In the genomic region with DNA sequence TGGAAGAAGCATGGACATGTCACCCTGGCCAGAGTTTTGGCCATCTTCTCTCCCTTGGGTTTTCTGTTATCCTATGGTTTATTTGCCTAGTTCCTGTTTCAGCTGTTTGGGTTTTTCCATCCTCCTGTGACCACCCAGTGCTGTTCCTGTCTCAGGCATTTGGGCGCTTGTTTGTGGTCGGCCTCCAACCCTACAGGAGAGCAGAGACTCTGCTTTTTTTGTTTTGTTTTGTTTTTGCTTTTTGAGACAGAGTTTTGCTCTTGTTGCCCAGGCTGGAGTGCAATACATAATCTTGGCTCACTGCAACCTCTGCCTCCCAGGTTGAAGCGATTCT, we compare ENCODE assay signal across 1 cellular context.
A peak's percentile ranks its signal among the peaks of the same experiment; 100 is the strongest.
TF ChIP-seq lines count a peak whose summit lies in the region.

No MANE protein-coding gene starts in this region.

TF ChIP-seq in HepG2, 621 proteins besides CTCF, POLR2A, EP300 and RAD21 (continued from another document and continues in another):
- TF ChIP-seq ZNF646 (CRISPR knock-in tag; IDR thresholded peaks at IDR 0.05): no peak
- TF ChIP-seq, protein P1, sequence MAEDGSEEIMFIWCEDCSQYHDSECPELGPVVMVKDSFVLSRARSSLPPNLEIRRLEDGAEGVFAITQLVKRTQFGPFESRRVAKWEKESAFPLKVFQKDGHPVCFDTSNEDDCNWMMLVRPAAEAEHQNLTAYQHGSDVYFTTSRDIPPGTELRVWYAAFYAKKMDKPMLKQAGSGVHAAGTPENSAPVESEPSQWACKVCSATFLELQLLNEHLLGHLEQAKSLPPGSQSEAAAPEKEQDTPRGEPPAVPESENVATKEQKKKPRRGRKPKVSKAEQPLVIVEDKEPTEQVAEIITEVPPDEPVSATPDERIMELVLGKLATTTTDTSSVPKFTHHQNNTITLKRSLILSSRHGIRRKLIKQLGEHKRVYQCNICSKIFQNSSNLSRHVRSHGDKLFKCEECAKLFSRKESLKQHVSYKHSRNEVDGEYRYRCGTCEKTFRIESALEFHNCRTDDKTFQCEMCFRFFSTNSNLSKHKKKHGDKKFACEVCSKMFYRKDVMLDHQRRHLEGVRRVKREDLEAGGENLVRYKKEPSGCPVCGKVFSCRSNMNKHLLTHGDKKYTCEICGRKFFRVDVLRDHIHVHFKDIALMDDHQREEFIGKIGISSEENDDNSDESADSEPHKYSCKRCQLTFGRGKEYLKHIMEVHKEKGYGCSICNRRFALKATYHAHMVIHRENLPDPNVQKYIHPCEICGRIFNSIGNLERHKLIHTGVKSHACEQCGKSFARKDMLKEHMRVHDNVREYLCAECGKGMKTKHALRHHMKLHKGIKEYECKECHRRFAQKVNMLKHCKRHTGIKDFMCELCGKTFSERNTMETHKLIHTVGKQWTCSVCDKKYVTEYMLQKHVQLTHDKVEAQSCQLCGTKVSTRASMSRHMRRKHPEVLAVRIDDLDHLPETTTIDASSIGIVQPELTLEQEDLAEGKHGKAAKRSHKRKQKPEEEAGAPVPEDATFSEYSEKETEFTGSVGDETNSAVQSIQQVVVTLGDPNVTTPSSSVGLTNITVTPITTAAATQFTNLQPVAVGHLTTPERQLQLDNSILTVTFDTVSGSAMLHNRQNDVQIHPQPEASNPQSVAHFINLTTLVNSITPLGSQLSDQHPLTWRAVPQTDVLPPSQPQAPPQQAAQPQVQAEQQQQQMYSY (CRISPR knock-in tag; IDR thresholded peaks at IDR 0.05): no peak
- no peak for TF ChIP-seq MYNN (CRISPR knock-in tag; IDR thresholded peaks at IDR 0.05; ENCODE audit: low read depth)
- TF ChIP-seq, protein P2, sequence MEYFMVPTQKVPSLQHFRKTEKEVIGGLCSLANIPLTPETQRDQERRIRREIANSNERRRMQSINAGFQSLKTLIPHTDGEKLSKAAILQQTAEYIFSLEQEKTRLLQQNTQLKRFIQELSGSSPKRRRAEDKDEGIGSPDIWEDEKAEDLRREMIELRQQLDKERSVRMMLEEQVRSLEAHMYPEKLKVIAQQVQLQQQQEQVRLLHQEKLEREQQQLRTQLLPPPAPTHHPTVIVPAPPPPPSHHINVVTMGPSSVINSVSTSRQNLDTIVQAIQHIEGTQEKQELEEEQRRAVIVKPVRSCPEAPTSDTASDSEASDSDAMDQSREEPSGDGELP (IDR thresholded peaks at IDR 0.05; ENCODE audit: borderline replicate concordance, low read depth): no peak
- no peak for TF ChIP-seq BATF2 (CRISPR knock-in tag; IDR thresholded peaks at IDR 0.05)
- TF ChIP-seq ZNF329 (CRISPR knock-in tag; IDR thresholded peaks at IDR 0.05; ENCODE audit: low read depth): 0 out of 2 replicates have a peak, but pooled peaks have one; percentile 34
- 0 out of 2 replicates have a peak, but pooled peaks have one; percentile 7 for TF ChIP-seq ZNF549 (CRISPR knock-in tag; IDR thresholded peaks at IDR 0.05)
- no peak for TF ChIP-seq RAD51 (IDR thresholded peaks at IDR 0.05; ENCODE audit: borderline replicate concordance)
- TF ChIP-seq ZNF460 (CRISPR knock-in tag; IDR thresholded peaks at IDR 0.05; ENCODE audit: borderline replicate concordance): no peak
- no peak for TF ChIP-seq MTA3 (CRISPR knock-in tag; IDR thresholded peaks at IDR 0.05)
- no peak for TF ChIP-seq KLF13 (CRISPR knock-in tag; IDR thresholded peaks at IDR 0.05)
- TF ChIP-seq ZNF264 (CRISPR knock-in tag; IDR thresholded peaks at IDR 0.05): no peak
- no peak for TF ChIP-seq EEA1 (CRISPR knock-in tag; IDR thresholded peaks at IDR 0.05; ENCODE audit: borderline replicate concordance)
- TF ChIP-seq FLYWCH1 (CRISPR knock-in tag; IDR thresholded peaks at IDR 0.05): no peak
- no peak for TF ChIP-seq RBM39 (IDR thresholded peaks at IDR 0.05; ENCODE audit: low read depth, low read length, poor library complexity, severe bottlenecking)
- no peak for TF ChIP-seq ZKSCAN1 (IDR thresholded peaks at IDR 0.05; ENCODE audit: low read length)
- TF ChIP-seq MED1 (CRISPR knock-in tag; IDR thresholded peaks at IDR 0.05): 0 out of 2 replicates have a peak, but pooled peaks have one; percentile 2
- no peak for TF ChIP-seq ATM (IDR thresholded peaks at IDR 0.05; ENCODE audit: borderline replicate concordance)
- TF ChIP-seq, protein P3, sequence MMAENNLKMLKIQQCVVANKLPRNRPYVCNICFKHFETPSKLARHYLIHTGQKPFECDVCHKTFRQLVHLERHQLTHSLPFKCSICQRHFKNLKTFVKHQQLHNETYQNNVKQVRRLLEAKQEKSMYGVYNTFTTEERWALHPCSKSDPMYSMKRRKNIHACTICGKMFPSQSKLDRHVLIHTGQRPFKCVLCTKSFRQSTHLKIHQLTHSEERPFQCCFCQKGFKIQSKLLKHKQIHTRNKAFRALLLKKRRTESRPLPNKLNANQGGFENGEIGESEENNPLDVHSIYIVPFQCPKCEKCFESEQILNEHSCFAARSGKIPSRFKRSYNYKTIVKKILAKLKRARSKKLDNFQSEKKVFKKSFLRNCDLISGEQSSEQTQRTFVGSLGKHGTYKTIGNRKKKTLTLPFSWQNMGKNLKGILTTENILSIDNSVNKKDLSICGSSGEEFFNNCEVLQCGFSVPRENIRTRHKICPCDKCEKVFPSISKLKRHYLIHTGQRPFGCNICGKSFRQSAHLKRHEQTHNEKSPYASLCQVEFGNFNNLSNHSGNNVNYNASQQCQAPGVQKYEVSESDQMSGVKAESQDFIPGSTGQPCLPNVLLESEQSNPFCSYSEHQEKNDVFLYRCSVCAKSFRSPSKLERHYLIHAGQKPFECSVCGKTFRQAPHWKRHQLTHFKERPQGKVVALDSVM (CRISPR knock-in tag; IDR thresholded peaks at IDR 0.05): no peak
- TF ChIP-seq, protein P4, sequence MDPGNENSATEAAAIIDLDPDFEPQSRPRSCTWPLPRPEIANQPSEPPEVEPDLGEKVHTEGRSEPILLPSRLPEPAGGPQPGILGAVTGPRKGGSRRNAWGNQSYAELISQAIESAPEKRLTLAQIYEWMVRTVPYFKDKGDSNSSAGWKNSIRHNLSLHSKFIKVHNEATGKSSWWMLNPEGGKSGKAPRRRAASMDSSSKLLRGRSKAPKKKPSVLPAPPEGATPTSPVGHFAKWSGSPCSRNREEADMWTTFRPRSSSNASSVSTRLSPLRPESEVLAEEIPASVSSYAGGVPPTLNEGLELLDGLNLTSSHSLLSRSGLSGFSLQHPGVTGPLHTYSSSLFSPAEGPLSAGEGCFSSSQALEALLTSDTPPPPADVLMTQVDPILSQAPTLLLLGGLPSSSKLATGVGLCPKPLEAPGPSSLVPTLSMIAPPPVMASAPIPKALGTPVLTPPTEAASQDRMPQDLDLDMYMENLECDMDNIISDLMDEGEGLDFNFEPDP (CRISPR knock-in tag; conservative IDR thresholded peaks at IDR 0.05): no peak
- TF ChIP-seq ZNF737 (CRISPR knock-in tag; IDR thresholded peaks at IDR 0.05; ENCODE audit: borderline replicate concordance): no peak
- TF ChIP-seq, protein P5, sequence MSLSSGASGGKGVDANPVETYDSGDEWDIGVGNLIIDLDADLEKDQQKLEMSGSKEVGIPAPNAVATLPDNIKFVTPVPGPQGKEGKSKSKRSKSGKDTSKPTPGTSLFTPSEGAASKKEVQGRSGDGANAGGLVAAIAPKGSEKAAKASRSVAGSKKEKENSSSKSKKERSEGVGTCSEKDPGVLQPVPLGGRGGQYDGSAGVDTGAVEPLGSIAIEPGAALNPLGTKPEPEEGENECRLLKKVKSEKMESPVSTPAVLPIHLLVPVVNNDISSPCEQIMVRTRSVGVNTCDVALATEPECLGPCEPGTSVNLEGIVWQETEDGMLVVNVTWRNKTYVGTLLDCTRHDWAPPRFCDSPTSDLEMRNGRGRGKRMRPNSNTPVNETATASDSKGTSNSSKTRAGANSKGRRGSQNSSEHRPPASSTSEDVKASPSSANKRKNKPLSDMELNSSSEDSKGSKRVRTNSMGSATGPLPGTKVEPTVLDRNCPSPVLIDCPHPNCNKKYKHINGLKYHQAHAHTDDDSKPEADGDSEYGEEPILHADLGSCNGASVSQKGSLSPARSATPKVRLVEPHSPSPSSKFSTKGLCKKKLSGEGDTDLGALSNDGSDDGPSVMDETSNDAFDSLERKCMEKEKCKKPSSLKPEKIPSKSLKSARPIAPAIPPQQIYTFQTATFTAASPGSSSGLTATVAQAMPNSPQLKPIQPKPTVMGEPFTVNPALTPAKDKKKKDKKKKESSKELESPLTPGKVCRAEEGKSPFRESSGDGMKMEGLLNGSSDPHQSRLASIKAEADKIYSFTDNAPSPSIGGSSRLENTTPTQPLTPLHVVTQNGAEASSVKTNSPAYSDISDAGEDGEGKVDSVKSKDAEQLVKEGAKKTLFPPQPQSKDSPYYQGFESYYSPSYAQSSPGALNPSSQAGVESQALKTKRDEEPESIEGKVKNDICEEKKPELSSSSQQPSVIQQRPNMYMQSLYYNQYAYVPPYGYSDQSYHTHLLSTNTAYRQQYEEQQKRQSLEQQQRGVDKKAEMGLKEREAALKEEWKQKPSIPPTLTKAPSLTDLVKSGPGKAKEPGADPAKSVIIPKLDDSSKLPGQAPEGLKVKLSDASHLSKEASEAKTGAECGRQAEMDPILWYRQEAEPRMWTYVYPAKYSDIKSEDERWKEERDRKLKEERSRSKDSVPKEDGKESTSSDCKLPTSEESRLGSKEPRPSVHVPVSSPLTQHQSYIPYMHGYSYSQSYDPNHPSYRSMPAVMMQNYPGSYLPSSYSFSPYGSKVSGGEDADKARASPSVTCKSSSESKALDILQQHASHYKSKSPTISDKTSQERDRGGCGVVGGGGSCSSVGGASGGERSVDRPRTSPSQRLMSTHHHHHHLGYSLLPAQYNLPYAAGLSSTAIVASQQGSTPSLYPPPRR (CRISPR knock-in tag; IDR thresholded peaks at IDR 0.05; ENCODE audit: borderline replicate concordance): no peak
- 0 out of 2 replicates have a peak, but pooled peaks have one; percentile 8 for TF ChIP-seq ZNF331 (CRISPR knock-in tag; IDR thresholded peaks at IDR 0.05)
- no peak for TF ChIP-seq HDAC6 (IDR thresholded peaks at IDR 0.05; ENCODE audit: low read depth, low read length)
- TF ChIP-seq CHCHD3 (CRISPR knock-in tag; IDR thresholded peaks at IDR 0.05): no peak
- TF ChIP-seq ZNF839 (CRISPR knock-in tag; IDR thresholded peaks at IDR 0.05; ENCODE audit: borderline replicate concordance): no peak
- no peak for TF ChIP-seq POLR2G (IDR thresholded peaks at IDR 0.05; ENCODE audit: low read depth, low read length)
- TF ChIP-seq, protein P6, sequence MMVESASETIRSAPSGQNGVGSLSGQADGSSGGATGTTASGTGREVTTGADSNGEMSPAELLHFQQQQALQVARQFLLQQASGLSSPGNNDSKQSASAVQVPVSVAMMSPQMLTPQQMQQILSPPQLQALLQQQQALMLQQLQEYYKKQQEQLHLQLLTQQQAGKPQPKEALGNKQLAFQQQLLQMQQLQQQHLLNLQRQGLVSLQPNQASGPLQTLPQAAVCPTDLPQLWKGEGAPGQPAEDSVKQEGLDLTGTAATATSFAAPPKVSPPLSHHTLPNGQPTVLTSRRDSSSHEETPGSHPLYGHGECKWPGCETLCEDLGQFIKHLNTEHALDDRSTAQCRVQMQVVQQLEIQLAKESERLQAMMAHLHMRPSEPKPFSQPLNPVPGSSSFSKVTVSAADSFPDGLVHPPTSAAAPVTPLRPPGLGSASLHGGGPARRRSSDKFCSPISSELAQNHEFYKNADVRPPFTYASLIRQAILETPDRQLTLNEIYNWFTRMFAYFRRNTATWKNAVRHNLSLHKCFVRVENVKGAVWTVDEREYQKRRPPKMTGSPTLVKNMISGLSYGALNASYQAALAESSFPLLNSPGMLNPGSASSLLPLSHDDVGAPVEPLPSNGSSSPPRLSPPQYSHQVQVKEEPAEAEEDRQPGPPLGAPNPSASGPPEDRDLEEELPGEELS (CRISPR knock-in tag; IDR thresholded peaks at IDR 0.05): no peak
- TF ChIP-seq IRX3 (CRISPR knock-in tag; IDR thresholded peaks at IDR 0.05; ENCODE audit: borderline replicate concordance, low read depth): no peak
- TF ChIP-seq RXRB (CRISPR knock-in tag; IDR thresholded peaks at IDR 0.05; ENCODE audit: borderline replicate concordance): no peak
